In genomic region chr13:28603033-28603664, GRCh38 we compare ENCODE assay signal across 20 cellular contexts. TPM values are rescaled to one million over a fixed set of nuclear protein-coding genes. Genes with fewer than 3 reads are reported as not detected.
DNase-seq lines count a peak whose midpoint lies in the region; ATAC-seq, FAIRE-seq and TF ChIP-seq lines count a peak whose summit lies in the region.
"Had no signal": no experiment of that assay in that cellular context is flagged by ENCODE, and none has a peak within 500 bp of the region (broad histone marks: within the 10 kb centered on the region; RNA-seq: fewer than 3 reads in every experiment).

No MANE protein-coding gene starts in this region.

- H3K27ac Mint-ChIP-seq in activated T-cell treated with anti-CD3 and anti-CD28 coated beads, Interleukin-2, amount 50 U/mL, for 72 hours, result no peak overlapping the region
- H3K27ac Mint-ChIP-seq: CD4-positive, CD25-positive, alpha-beta regulatory T cell had no signal

- DNase-seq in IMR-90 (peak; percentile 41), H1 (ENCODE audit: low read depth in 1 of 2, low spot score in 2 of 2) (no peak), hepatocyte (ENCODE audit: low spot score) (no peak), gastrocnemius medialis (no peak), thyroid gland (no peak), Karpas-422 (no peak)
- DNase-seq in activated T-cell treated with anti-CD3 and anti-CD28 coated beads, Interleukin-2, amount 50 U/mL, for 72 hours, result no peak
- DNase-seq: CD4-positive, CD25-positive, alpha-beta regulatory T cell; DMS79 treated with DMSO at 0.1 percent for 48 hours; NCI-H1092; NCI-H1436; NCI-H187 treated with DMSO at 0.1 percent for 48 hours; NCI-H2107; NCI-H446 treated with DMSO at 0.1 percent for 48 hours; NCI-H526 treated with DMSO at 0.1 percent for 48 hours; OCI-M1; SHP77 had no signal

- H3K23me2 ChIP-seq in H1 (ENCODE audit: low read depth, low read length), result no peaks in the 10 kb centered on the region

- TF ChIP-seq RAD21 in IMR-90 (IDR thresholded peaks at IDR 0.05; ENCODE audit: low read length) (no peak), H1 (IDR thresholded peaks at IDR 0.05 in 1 of 2, conservative IDR thresholded peaks at IDR 0.05 in 1 of 2; ENCODE audit: low read depth in 2 of 2, low read length in 2 of 2) (no peak)

- H3K4me1 Mint-ChIP-seq in activated T-cell treated with anti-CD3 and anti-CD28 coated beads, Interleukin-2, amount 50 U/mL, for 72 hours (ENCODE audit: low read depth), result peaks cover 13% of the 10 kb centered on the region
- H3K4me1 Mint-ChIP-seq: CD4-positive, CD25-positive, alpha-beta regulatory T cell had no signal

- H2BK20ac ChIP-seq in IMR-90 (ENCODE audit: low read depth, low read length) (peak overlapping the region; percentile 66), H1 (ENCODE audit: low read length) (0 out of 2 replicates have a peak overlapping the region, but pooled peaks have one; percentile 19)

- no peak overlapping the region for H3K4me3 Mint-ChIP-seq in activated T-cell treated with anti-CD3 and anti-CD28 coated beads, Interleukin-2, amount 50 U/mL, for 72 hours
- H3K4me3 Mint-ChIP-seq: CD4-positive, CD25-positive, alpha-beta regulatory T cell had no signal

- H3K9me2 ChIP-seq in hepatocyte (replicated peaks; ENCODE audit: insufficient read depth) (no peaks in the 10 kb centered on the region), Karpas-422 (replicated peaks; ENCODE audit: insufficient read depth, low read length) (no peaks in the 10 kb centered on the region)

- H3K9ac ChIP-seq in IMR-90 (ENCODE audit: low read depth, low read length) (no peak overlapping the region), H1 (replicated peaks in 1 of 4; ENCODE audit: extremely low read depth in 1 of 4, low read depth in 3 of 4, low read length in 3 of 4) (no peak overlapping the region), Karpas-422 (ENCODE audit: low read length) (no peak overlapping the region)

- H3K4me1 ChIP-seq in IMR-90 (ENCODE audit: control insufficient read depth, insufficient read depth, low read length) (peaks cover 2% of the 10 kb centered on the region; the same call in 1 of the 2 replicates), H1 (replicated peaks in 1 of 4; ENCODE audit: control insufficient read depth in 3 of 4, insufficient read depth in 4 of 4, low read length in 3 of 4) (no peaks in the 10 kb centered on the region), hepatocyte (ENCODE audit: insufficient read depth) (no peaks in the 10 kb centered on the region), gastrocnemius medialis (no peaks in the 10 kb centered on the region), thyroid gland (no peaks in the 10 kb centered on the region), Karpas-422 (ENCODE audit: low read length) (no peaks in the 10 kb centered on the region)

- no peaks in the 10 kb centered on the region for H3K36me3 ChIP-seq in IMR-90 (ENCODE audit: control insufficient read depth, insufficient read depth, low read length)
- no peaks in the 10 kb centered on the region for H3K36me3 ChIP-seq in H1 (ENCODE audit: control insufficient read depth in 2 of 4, insufficient read depth in 4 of 4, low read length in 3 of 4)
- H3K36me3 ChIP-seq in hepatocyte (replicated peaks; ENCODE audit: insufficient read depth, low read depth), result no peaks in the 10 kb centered on the region
- H3K36me3 ChIP-seq in gastrocnemius medialis, result no peaks in the 10 kb centered on the region
- H3K36me3 ChIP-seq in thyroid gland, result no peaks in the 10 kb centered on the region
- no peaks in the 10 kb centered on the region for H3K36me3 ChIP-seq in Karpas-422 (ENCODE audit: insufficient read depth, low read length)

- no peak for FAIRE-seq in H1 (lab: Jason Lieb, UNC)
- FAIRE-seq: GM12878, H54, RCC 7860 had no signal

- BruUV-seq in IMR-90 (replicated peaks; lab: Mats Ljungman, UMichigan), result no TSS peak

- H4K8ac ChIP-seq in IMR-90 (ENCODE audit: low read depth in 2 of 2, low read length in 2 of 2) (peak overlapping the region; percentile 8 to 51; a peak in 3 of 4 replicates), H1 (ENCODE audit: extremely low read depth, insufficient read depth, low read length) (no peak overlapping the region)

- H3K4ac ChIP-seq in IMR-90 (ENCODE audit: low read depth, low read length) (peak overlapping the region; percentile 59), H1 (replicated peaks; ENCODE audit: insufficient read length, low read depth, low read length) (no peak overlapping the region)

- H2AFZ ChIP-seq in IMR-90 (replicated peaks; ENCODE audit: low read length, poor library complexity), result peak overlapping the region; percentile 83
- H2AFZ ChIP-seq in H1 (ENCODE audit: low read length), result peak overlapping the region; percentile 93
- H2AFZ ChIP-seq in hepatocyte, result peak overlapping the region; percentile 2
- H2AFZ ChIP-seq in Karpas-422 (ENCODE audit: low read length), result no peak overlapping the region

- TF ChIP-seq CTCF in IMR-90 (conservative IDR thresholded peaks at IDR 0.05; ENCODE audit: low read depth, low read length) (no peak), H1 (IDR thresholded peaks at IDR 0.05; ENCODE audit: control extremely low read depth in 1 of 3, insufficient read depth in 1 of 3, low read depth in 1 of 3, low read length in 3 of 3) (no peak), hepatocyte (IDR thresholded peaks at IDR 0.05; ENCODE audit: poor library complexity) (no peak), gastrocnemius medialis (IDR thresholded peaks at IDR 0.05 in 4 of 5, conservative IDR thresholded peaks at IDR 0.05 in 1 of 5) (no peak), thyroid gland (IDR thresholded peaks at IDR 0.05) (no peak)

- H3K9me3 Mint-ChIP-seq in activated T-cell treated with anti-CD3 and anti-CD28 coated beads, Interleukin-2, amount 50 U/mL, for 72 hours, result no peaks in the 10 kb centered on the region

- intact Hi-C loops in IMR-90 (cut with micrococcal nuclease) (no loop called here), gastrocnemius medialis (cut with DNase I; ENCODE audit: low total_unique reads) (no loop called here), thyroid gland (cut with DNase I) (no loop called here)

- H3K79me2 ChIP-seq in H1 (ENCODE audit: control insufficient read depth in 1 of 2, insufficient read depth in 2 of 2, low read length in 2 of 2), result no peaks in the 10 kb centered on the region
- H3K79me2 ChIP-seq in hepatocyte, result no peaks in the 10 kb centered on the region
- H3K79me2 ChIP-seq in Karpas-422 (ENCODE audit: low read length), result no peaks in the 10 kb centered on the region

- POLR2A ChIA-PET in IMR-90 (lab: Charles Lee; ENCODE audit: unreplicated experiment) (no interaction called here), H1 (lab: Charles Lee; ENCODE audit: partially characterized antibody) (no interaction called here)

- H3K4me3 ChIP-seq in IMR-90 (ENCODE audit: insufficient read depth, low read depth, low read length) (no peak overlapping the region), H1 (ENCODE audit: extremely low read depth in 1 of 4, insufficient read depth in 2 of 4, low read depth in 3 of 4, low read length in 4 of 4) (no peak overlapping the region), hepatocyte (no peak overlapping the region), gastrocnemius medialis (no peak overlapping the region), thyroid gland (replicated peaks in 1 of 3) (no peak overlapping the region), Karpas-422 (ENCODE audit: low read length) (no peak overlapping the region)
- H3K4me3 ChIP-seq: GM12878 had no signal

- H3K27me3 ChIP-seq in IMR-90 (ENCODE audit: control insufficient read depth, insufficient read depth, low read length) (no peaks in the 10 kb centered on the region), H1 (replicated peaks in 1 of 4; ENCODE audit: control insufficient read depth in 3 of 4, extremely low read depth in 1 of 4, insufficient read depth in 3 of 4, low read length in 3 of 4) (no peaks in the 10 kb centered on the region), hepatocyte (no peaks in the 10 kb centered on the region), gastrocnemius medialis (no peaks in the 10 kb centered on the region), thyroid gland (no peaks in the 10 kb centered on the region), Karpas-422 (ENCODE audit: low read length) (no peaks in the 10 kb centered on the region)

- peak overlapping the region; percentile 45 for H3K18ac ChIP-seq in IMR-90 (ENCODE audit: low read depth, low read length)
- no peak overlapping the region for H3K18ac ChIP-seq in H1 (ENCODE audit: extremely low read depth, low read length)

- H3K56ac ChIP-seq in IMR-90 (ENCODE audit: extremely low read depth, insufficient read depth, low read length) (no peak overlapping the region), H1 (replicated peaks; ENCODE audit: insufficient read length, low read depth, low read length) (no peak overlapping the region)

- dilution Hi-C loops in IMR-90 (cut with HindIII; ENCODE audit: low sequenced_read_pairs, unreplicated experiment), result no loop called here

- CTCF ChIA-PET in IMR-90 (lab: Yijun Ruan, JAX) (no interaction called here), H1 (lab: Charles Lee; ENCODE audit: partially characterized antibody) (interaction anchor here (1.1 kb wide), 1 partner anchor 54 kb away, joined by 4 read pairs; no protein-coding TSS in a partner anchor)

- peak overlapping the region; percentile 61 for H4K91ac ChIP-seq in IMR-90 (ENCODE audit: insufficient read depth, low read depth, low read length)
- H4K91ac ChIP-seq in H1 (replicated peaks; ENCODE audit: insufficient read length, low read length), result peak overlapping the region; percentile 31

- TF ChIP-seq POLR2A in IMR-90 (IDR thresholded peaks at IDR 0.05; ENCODE audit: low read depth, low read length) (no peak), H1 (IDR thresholded peaks at IDR 0.05; ENCODE audit: control extremely low read depth in 1 of 2, low read depth in 2 of 2, low read length in 2 of 2) (no peak), gastrocnemius medialis (IDR thresholded peaks at IDR 0.05) (no peak), thyroid gland (IDR thresholded peaks at IDR 0.05) (no peak)

- no peak overlapping the region for H2AK9ac ChIP-seq in IMR-90 (replicated peaks; ENCODE audit: low read depth, low read length, poor library complexity)

- H2BK120ac ChIP-seq in IMR-90 (ENCODE audit: low read depth, low read length), result peak overlapping the region; percentile 74
- H2BK120ac ChIP-seq in H1 (replicated peaks; ENCODE audit: low read depth, low read length), result no peak overlapping the region

- no peak for TF ChIP-seq EP300 in H1 (IDR thresholded peaks at IDR 0.05; ENCODE audit: borderline replicate concordance in 1 of 2, low read depth in 2 of 2, low read length in 2 of 2)

- ATAC-seq in IMR-90 (ENCODE audit: low read depth) (peak; percentile 68), gastrocnemius medialis (peak; percentile 18 to 69)
- ATAC-seq in activated T-cell treated with anti-CD3 and anti-CD28 coated beads, Interleukin-2, amount 50 U/mL, for 72 hours (replicated peaks in 1 of 2), result no peak
- ATAC-seq: GM12878 had no signal

- in situ Hi-C loops in IMR-90 (cut with MboI; ENCODE audit: low sequenced_read_pairs), result no loop called here
- in situ Hi-C loops in gastrocnemius medialis (cut with MboI; ENCODE audit: low sequenced_read_pairs in 4 of 4), result no loop called here

- 0 out of 2 replicates have a peak overlapping the region, but pooled peaks have one; percentile 21 for H3K4me2 ChIP-seq in IMR-90 (ENCODE audit: low read depth, low read length)
- H3K4me2 ChIP-seq in H1 (ENCODE audit: insufficient read depth in 1 of 2, low read depth in 2 of 2, low read length in 2 of 2), result no peak overlapping the region
- H3K4me2 ChIP-seq in hepatocyte, result peak overlapping the region; percentile 35
- no peak overlapping the region for H3K4me2 ChIP-seq in Karpas-422 (ENCODE audit: low read depth, low read length, poor library complexity, severe bottlenecking)

- no peaks in the 10 kb centered on the region for H3K27me3 Mint-ChIP-seq in activated T-cell treated with anti-CD3 and anti-CD28 coated beads, Interleukin-2, amount 50 U/mL, for 72 hours (ENCODE audit: low read depth)

- WGBS in IMR-90 (ENCODE audit: extremely low coverage in 2 of 2, insufficient read length in 1 of 2), 2 experiments, result no CpG with 5 or more reads among the region's 6 CpGs
- 90% methylated on average over 6 of the region's 6 CpGs; no CpG with 5 or more reads in 1 of the 2 experiments for WGBS in H1 (ENCODE audit: extremely low coverage in 1 of 2, insufficient coverage in 1 of 2, insufficient read length in 1 of 2, insufficient replicate concordance in 2 of 2, low coverage in 1 of 2, low lambda C conversion rate in 2 of 2, missing lambda C conversion rate in 1 of 2), 2 experiments
- 72% methylated on average over 6 of the region's 6 CpGs for WGBS in hepatocyte (ENCODE audit: low lambda C conversion rate, missing lambda C conversion rate)
- 61 to 74% methylated on average over 6 of the region's 6 CpGs for WGBS in thyroid gland, 2 donors

- H2AK5ac ChIP-seq in IMR-90 (ENCODE audit: low read depth, low read length) (peak overlapping the region; percentile 3; the same call in 1 of the 2 replicates), H1 (ENCODE audit: low read depth, low read length) (no peak overlapping the region)

- peak overlapping the region; percentile 30 for H2BK5ac ChIP-seq in IMR-90 (ENCODE audit: low read depth, low read length, poor library complexity, severe bottlenecking)
- no peak overlapping the region for H2BK5ac ChIP-seq in H1 (ENCODE audit: low read depth, low read length)

- H3K14ac ChIP-seq in IMR-90 (replicated peaks; ENCODE audit: low read depth, low read length), result peak overlapping the region; percentile 63
- H3K14ac ChIP-seq in H1 (ENCODE audit: insufficient read length), result no peak overlapping the region

- H3K9me3 ChIP-seq in IMR-90 (ENCODE audit: control insufficient read depth, insufficient read depth, low read length), result peaks cover 6% of the 10 kb centered on the region; the same call in 1 of the 2 replicates
- H3K9me3 ChIP-seq in H1 (ENCODE audit: insufficient read depth in 2 of 2, low read depth in 1 of 2, low read length in 1 of 2), result no peaks in the 10 kb centered on the region
- H3K9me3 ChIP-seq in hepatocyte (ENCODE audit: low read depth), result no peaks in the 10 kb centered on the region
- H3K9me3 ChIP-seq in gastrocnemius medialis, result no peaks in the 10 kb centered on the region
- H3K9me3 ChIP-seq in thyroid gland, result no peaks in the 10 kb centered on the region
- no peaks in the 10 kb centered on the region for H3K9me3 ChIP-seq in Karpas-422 (ENCODE audit: low read length)

- H4K5ac ChIP-seq in IMR-90 (ENCODE audit: low read depth, low read length) (peak overlapping the region; percentile 81; the same call in 1 of the 2 replicates), H1 (ENCODE audit: insufficient read length, low read depth, low read length) (no peak overlapping the region)

- H2BK12ac ChIP-seq in H1 (ENCODE audit: low read depth, low read length), result no peak overlapping the region

- H3K23ac ChIP-seq in IMR-90 (ENCODE audit: low read depth, low read length) (peak overlapping the region; percentile 33; the same call in 1 of the 2 replicates), H1 (ENCODE audit: insufficient read length) (no peak overlapping the region)

- H3K9me1 ChIP-seq in IMR-90 (ENCODE audit: insufficient read depth, low read length), result no peaks in the 10 kb centered on the region

- peak overlapping the region; percentile 23; the same call in 2 of the 3 replicates for H2BK15ac ChIP-seq in IMR-90 (ENCODE audit: low read depth, low read length)
- no peak overlapping the region for H2BK15ac ChIP-seq in H1 (ENCODE audit: low read length)

- H3K36me3 Mint-ChIP-seq in activated T-cell treated with anti-CD3 and anti-CD28 coated beads, Interleukin-2, amount 50 U/mL, for 72 hours (ENCODE audit: insufficient read depth in 2 of 2), result no peaks in the 10 kb centered on the region
- H3K36me3 Mint-ChIP-seq: CD4-positive, CD25-positive, alpha-beta regulatory T cell had no signal

- H3K79me1 ChIP-seq in IMR-90 (ENCODE audit: low read depth in 1 of 2, low read length in 2 of 2), result no peaks in the 10 kb centered on the region
- H3K79me1 ChIP-seq in H1 (ENCODE audit: low read depth, low read length), result no peaks in the 10 kb centered on the region

- no peak overlapping the region for H3K27ac ChIP-seq in IMR-90 (ENCODE audit: insufficient read depth, low read length)
- H3K27ac ChIP-seq in H1 (ENCODE audit: low read depth, low read length), result no peak overlapping the region
- H3K27ac ChIP-seq in hepatocyte, result no peak overlapping the region
- H3K27ac ChIP-seq in gastrocnemius medialis, result peak overlapping the region in 3 of 4 donors; percentile 36 to 61 (median 61)
- no peak overlapping the region for H3K27ac ChIP-seq in thyroid gland
- no peak overlapping the region for H3K27ac ChIP-seq in Karpas-422 (ENCODE audit: low read length)

- H4K20me1 ChIP-seq in IMR-90 (ENCODE audit: insufficient read depth, low read length) (no peaks in the 10 kb centered on the region), H1 (replicated peaks in 1 of 2; ENCODE audit: control insufficient read depth in 1 of 2, insufficient read depth in 2 of 2, low read length in 2 of 2) (no peaks in the 10 kb centered on the region), hepatocyte (ENCODE audit: insufficient read depth, poor library complexity, severe bottlenecking) (no peaks in the 10 kb centered on the region), Karpas-422 (ENCODE audit: insufficient read depth, low read depth, low read length) (no peaks in the 10 kb centered on the region)

RNA-seq across cellular contexts. Expression of gene POMP, which starts 55.8 kb away (rescaled TPM):
- total RNA-seq in IMR-90 (2012; rRNA removed), result 60.2 and 117 TPM in 2 replicates
- polyA plus RNA-seq in IMR-90 (2012; rRNA removed), result 54.0 and 68.4 TPM in 2 replicates
- 8.4 and 14.3 TPM in 2 replicates for polyA plus RNA-seq in IMR-90 (2012; cell fraction: cytosol; rRNA removed)
- polyA plus RNA-seq in IMR-90 (2012; cell fraction: nucleus; rRNA removed; ENCODE audit: low replicate concordance), result 1.6 and 18.6 TPM in 2 replicates
- total RNA-seq in H1 (2021; fragmentation: NEBNext Ultra II Directional; extraction: Animal tissue kit (Norgen Biotek cat#: 25700)), result 111 and 115 TPM in 2 replicates
- polyA plus RNA-seq in H1 (2011; rRNA removed), result 16.1 and 38.4 TPM in 2 replicates
- 42.5 TPM for polyA plus RNA-seq in H1 (2011; cell fraction: cytosol; rRNA removed)
- polyA plus RNA-seq in H1 (2011; cell fraction: nucleus; rRNA removed), result 5.1 TPM
- polyA plus RNA-seq in H1 (2012, experiment 1 of 2), result 107 to 210 TPM (median 113 TPM) in 4 replicates
- 79.5 TPM for polyA plus RNA-seq in H1 (2012, experiment 2 of 2)
- polyA plus RNA-seq in H1 (2013, experiment 1 of 2), result 131 TPM
- 131 TPM for polyA plus RNA-seq in H1 (2013, experiment 2 of 2)
- 17.9 and 21.3 TPM in 2 replicates for polyA minus RNA-seq in H1 (2011; rRNA and poly(A)+ RNA removed)
- polyA minus RNA-seq in H1 (2011; cell fraction: cytosol; rRNA and poly(A)+ RNA removed), result 20.0 TPM
- polyA minus RNA-seq in H1 (2011; cell fraction: nucleus; rRNA and poly(A)+ RNA removed), result 11.6 TPM
- total RNA-seq in hepatocyte, result 88.1 and 96.6 TPM in 2 replicates
- polyA plus RNA-seq in hepatocyte, result 198 and 203 TPM in 2 replicates
- 100 to 1,000 TPM; 162 to 188 (median 176) TPM for total RNA-seq in gastrocnemius medialis
- 10 to 100 TPM; 23.3 to 70.0 (median 45.4) TPM for total RNA-seq in thyroid gland
- 34.4 and 57.1 TPM in 2 replicates for total RNA-seq in Karpas-422 (2014; rRNA removed; shearing (Covaris generic); ENCODE audit: low replicate concordance)
- total RNA-seq in activated T-cell treated with anti-CD3 and anti-CD28 coated beads, Interleukin-2, amount 50 U/mL, for 72 hours, result 10 to 100 TPM; 70.8 to 73.3 TPM

Comparison
In these comparisons a context has a peak if more than half of its experiments do, and no peak if none do; other contexts are left out.
1. ATAC-seq: peak in IMR-90 (single experiment) and gastrocnemius medialis (2 of 2); none in activated T-cell treated with anti-CD3 and anti-CD28 coated beads, Interleukin-2, amount 50 U/mL, for 72 hours (0 of 2).
2. H3K27ac ChIP-seq: peak in gastrocnemius medialis (3 of 4); none in IMR-90 (single experiment), H1 (single experiment), hepatocyte (single experiment), thyroid gland (0 of 3) and Karpas-422 (single experiment).
3. H3K4me2 ChIP-seq: peak in IMR-90 (single experiment) and hepatocyte (single experiment); none in H1 (0 of 2) and Karpas-422 (single experiment).